ENCODE assay signal across 9 cellular contexts in genomic region chr2:24930768-24931167, GRCh38. TPM values are rescaled to one million over a fixed set of nuclear protein-coding genes. Genes with fewer than 3 reads are reported as not detected.
DNase-seq lines count a peak whose midpoint lies in the region; ATAC-seq lines count a peak whose summit lies in the region.
"Had no signal": no experiment of that assay in that cellular context is flagged by ENCODE, and none has a peak within 500 bp of the region (broad histone marks: within the 10 kb centered on the region; RNA-seq: fewer than 3 reads in every experiment).

No MANE protein-coding gene starts in this region.

- no peaks in the 10 kb centered on the region for H3K27me3 Mint-ChIP-seq in activated naive CD4-positive, alpha-beta T cell treated with anti-CD3 and anti-CD28 coated beads for 36 hours (ENCODE audit: low read depth)
- peaks cover 3% of the 10 kb centered on the region for H3K27me3 Mint-ChIP-seq in activated CD4-positive, alpha-beta memory T cell treated with anti-CD3 and anti-CD28 coated beads, Interleukin-2, amount 10 ng/mL, durations not matched to agents 7 days and 5 days

- no peaks in the 10 kb centered on the region for H3K36me3 Mint-ChIP-seq in activated naive CD4-positive, alpha-beta T cell treated with anti-CD3 and anti-CD28 coated beads for 36 hours (ENCODE audit: low read depth)
- no peaks in the 10 kb centered on the region for H3K36me3 Mint-ChIP-seq in activated CD4-positive, alpha-beta memory T cell treated with anti-CD3 and anti-CD28 coated beads, Interleukin-2, amount 10 ng/mL, durations not matched to agents 7 days and 5 days (ENCODE audit: low read depth)
- no peaks in the 10 kb centered on the region for H3K36me3 Mint-ChIP-seq in stimulated activated effector memory CD8-positive, alpha-beta T cell treated with anti-CD3 and anti-CD28 coated beads, Interleukin-12 subunit alpha, Interleukin-12 subunit beta, amount 100 ng/mL, for 72 hours
- H3K36me3 Mint-ChIP-seq: CD4-positive, CD25-positive, alpha-beta regulatory T cell had no signal

- peak; percentile 59 for ATAC-seq in HG02943 (IDR thresholded peaks at IDR 0.05; ENCODE audit: low read depth, unreplicated experiment)
- peak; percentile 81 for ATAC-seq in stimulated activated effector memory CD8-positive, alpha-beta T cell treated with anti-CD3 and anti-CD28 coated beads, Interleukin-12 subunit alpha, Interleukin-12 subunit beta, amount 100 ng/mL, for 72 hours

- POLR2A ChIA-PET in activated CD4-positive, alpha-beta memory T cell treated with anti-CD3 and anti-CD28 coated beads, Interleukin-2, amount 10 ng/mL, durations not matched to agents 7 days and 5 days (lab: Charles Lee): interaction anchor here (0.7 kb wide), 1 partner anchor 11 kb away, joined by 4 read pairs; the partner anchor contains the start of gene ADCY3

- H3K9me3 Mint-ChIP-seq in activated naive CD4-positive, alpha-beta T cell treated with anti-CD3 and anti-CD28 coated beads for 36 hours: no peaks in the 10 kb centered on the region
- H3K9me3 Mint-ChIP-seq in activated CD4-positive, alpha-beta memory T cell treated with anti-CD3 and anti-CD28 coated beads, Interleukin-2, amount 10 ng/mL, durations not matched to agents 7 days and 5 days: no peaks in the 10 kb centered on the region
- H3K9me3 Mint-ChIP-seq in stimulated activated effector memory CD8-positive, alpha-beta T cell treated with anti-CD3 and anti-CD28 coated beads, Interleukin-12 subunit alpha, Interleukin-12 subunit beta, amount 100 ng/mL, for 72 hours: no peaks in the 10 kb centered on the region
- H3K9me3 Mint-ChIP-seq: CD4-positive, CD25-positive, alpha-beta regulatory T cell had no signal

- no peak overlapping the region for H3K4me3 Mint-ChIP-seq in activated naive CD4-positive, alpha-beta T cell treated with anti-CD3 and anti-CD28 coated beads for 36 hours
- no peak overlapping the region for H3K4me3 Mint-ChIP-seq in activated CD4-positive, alpha-beta memory T cell treated with anti-CD3 and anti-CD28 coated beads, Interleukin-2, amount 10 ng/mL, durations not matched to agents 7 days and 5 days
- H3K4me3 Mint-ChIP-seq in stimulated activated effector memory CD8-positive, alpha-beta T cell treated with anti-CD3 and anti-CD28 coated beads, Interleukin-12 subunit alpha, Interleukin-12 subunit beta, amount 100 ng/mL, for 72 hours: peak overlapping the region; percentile 34

- CTCF ChIA-PET in activated naive CD4-positive, alpha-beta T cell treated with anti-CD3 and anti-CD28 coated beads for 36 hours (lab: Charles Lee): interaction anchor here (0.6 kb wide), 1 partner anchor 196 kb away, joined by 4 read pairs; no protein-coding TSS in a partner anchor
- CTCF ChIA-PET in activated CD4-positive, alpha-beta memory T cell treated with anti-CD3 and anti-CD28 coated beads, Interleukin-2, amount 10 ng/mL, durations not matched to agents 7 days and 5 days (lab: Charles Lee): interaction anchor here (0.7 to 1.0 kb wide), 2 partner anchors 45 to 316 kb away, joined by 4 to 6 read pairs; no protein-coding TSS in a partner anchor

- no peak overlapping the region for H3K27ac Mint-ChIP-seq in activated naive CD4-positive, alpha-beta T cell treated with anti-CD3 and anti-CD28 coated beads for 36 hours
- H3K27ac Mint-ChIP-seq in activated CD4-positive, alpha-beta memory T cell treated with anti-CD3 and anti-CD28 coated beads, Interleukin-2, amount 10 ng/mL, durations not matched to agents 7 days and 5 days: peak overlapping the region; percentile 47
- H3K27ac Mint-ChIP-seq in stimulated activated effector memory CD8-positive, alpha-beta T cell treated with anti-CD3 and anti-CD28 coated beads, Interleukin-12 subunit alpha, Interleukin-12 subunit beta, amount 100 ng/mL, for 72 hours: peak overlapping the region; percentile 23
- H3K27ac Mint-ChIP-seq: CD4-positive, CD25-positive, alpha-beta regulatory T cell had no signal

- intact Hi-C loops in activated naive CD4-positive, alpha-beta T cell treated with anti-CD3 and anti-CD28 coated beads for 36 hours (cut with micrococcal nuclease): no loop called here

- DNase-seq in activated naive CD4-positive, alpha-beta T cell treated with anti-CD3 and anti-CD28 coated beads for 36 hours: peak; percentile 28
- DNase-seq in activated naive CD4-positive, alpha-beta T cell (lab: John Stamatoyannopoulos, UW): no peak
- DNase-seq in activated CD4-positive, alpha-beta memory T cell treated with anti-CD3 and anti-CD28 coated beads, Interleukin-2, amount 10 ng/mL, durations not matched to agents 7 days and 5 days: no peak
- DNase-seq in stimulated activated effector memory CD8-positive, alpha-beta T cell treated with anti-CD3 and anti-CD28 coated beads, Interleukin-12 subunit alpha, Interleukin-12 subunit beta, amount 100 ng/mL, for 72 hours (ENCODE audit: low spot score in 2 of 2): peak; percentile 9 to 62
- DNase-seq in NCI-H2196 (lab: John Stamatoyannopoulos, UW; ENCODE audit: unreplicated experiment) (no peak), NCI-H526 treated with DMSO at 0.1 percent for 48 hours (lab: John Stamatoyannopoulos, UW) (no peak), NCI-H1436 treated with DMSO at 0.1 percent for 48 hours (lab: John Stamatoyannopoulos, UW) (no peak)
- DNase-seq: CD4-positive, CD25-positive, alpha-beta regulatory T cell had no signal

- peaks cover 6% of the 10 kb centered on the region for H3K4me1 Mint-ChIP-seq in activated naive CD4-positive, alpha-beta T cell treated with anti-CD3 and anti-CD28 coated beads for 36 hours (ENCODE audit: low read depth)
- peaks cover 6% of the 10 kb centered on the region for H3K4me1 Mint-ChIP-seq in activated CD4-positive, alpha-beta memory T cell treated with anti-CD3 and anti-CD28 coated beads, Interleukin-2, amount 10 ng/mL, durations not matched to agents 7 days and 5 days
- H3K4me1 Mint-ChIP-seq in stimulated activated effector memory CD8-positive, alpha-beta T cell treated with anti-CD3 and anti-CD28 coated beads, Interleukin-12 subunit alpha, Interleukin-12 subunit beta, amount 100 ng/mL, for 72 hours: peaks cover 10% of the 10 kb centered on the region

RNA-seq across cellular contexts. Expression of gene ADCY3, which starts 10.7 kb away (rescaled TPM):
- 10 to 100 TPM; 44.8 to 49.9 TPM for total RNA-seq in activated naive CD4-positive, alpha-beta T cell treated with anti-CD3 and anti-CD28 coated beads for 36 hours
- 10 to 100 TPM; 55.6 to 58.5 TPM for total RNA-seq in activated CD4-positive, alpha-beta memory T cell treated with anti-CD3 and anti-CD28 coated beads, Interleukin-2, amount 10 ng/mL, durations not matched to agents 7 days and 5 days

RNA-seq across cellular contexts. Expression of gene DNAJC27, which starts 41.0 kb away (rescaled TPM):
- 1 to 10 TPM; 5.3 to 6.0 TPM for total RNA-seq in activated naive CD4-positive, alpha-beta T cell treated with anti-CD3 and anti-CD28 coated beads for 36 hours
- 1 to 10 TPM; 7.6 to 8.1 TPM for total RNA-seq in activated CD4-positive, alpha-beta memory T cell treated with anti-CD3 and anti-CD28 coated beads, Interleukin-2, amount 10 ng/mL, durations not matched to agents 7 days and 5 days

Comparison
In these comparisons a context has a peak if more than half of its experiments do, and no peak if none do; other contexts are left out.
1. DNase-seq: peak in activated naive CD4-positive, alpha-beta T cell treated with anti-CD3 and anti-CD28 coated beads for 36 hours (single experiment) and stimulated activated effector memory CD8-positive, alpha-beta T cell treated with anti-CD3 and anti-CD28 coated beads, Interleukin-12 subunit alpha, Interleukin-12 subunit beta, amount 100 ng/mL, for 72 hours (2 of 2); none in activated naive CD4-positive, alpha-beta T cell (0 of 4), activated CD4-positive, alpha-beta memory T cell treated with anti-CD3 and anti-CD28 coated beads, Interleukin-2, amount 10 ng/mL, durations not matched to agents 7 days and 5 days (single experiment), NCI-H2196 (single experiment), NCI-H526 treated with DMSO at 0.1 percent for 48 hours (single experiment) and NCI-H1436 treated with DMSO at 0.1 percent for 48 hours (single experiment).